Comparison of ENCODE assay signal across 21 cellular contexts in the genomic region with DNA sequence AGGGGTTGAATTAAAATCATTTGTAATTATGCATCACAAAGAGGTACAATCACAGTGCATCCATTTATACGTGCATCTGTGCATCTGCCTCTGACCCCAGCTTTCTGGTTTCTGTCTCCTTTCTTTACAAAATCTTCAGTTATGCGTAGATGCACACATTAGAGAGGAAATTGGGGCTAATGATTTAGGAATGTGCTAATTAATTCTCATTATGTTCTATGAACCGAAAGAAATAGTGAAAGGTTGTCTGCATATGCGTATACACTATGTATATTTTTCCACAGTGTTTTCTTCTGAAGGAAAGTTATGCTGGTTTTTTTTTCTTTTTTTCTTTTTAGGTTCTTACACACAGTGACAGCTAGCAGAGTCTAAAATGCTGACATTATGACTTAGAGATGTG.
DNase-seq lines count a peak whose midpoint lies in the region; ATAC-seq and TF ChIP-seq lines count a peak whose summit lies in the region.
"Had no signal": no experiment of that assay in that cellular context is flagged by ENCODE, and none has a peak within 500 bp of the region (broad histone marks: within the 10 kb centered on the region; RNA-seq: fewer than 3 reads in every experiment).

No MANE protein-coding gene starts in this region.

- no peaks in the 10 kb centered on the region for H3K9me3 ChIP-seq in H9 (ENCODE audit: control insufficient read depth, low read depth, low read length)
- H3K9me3 ChIP-seq in iPS-20b (ENCODE audit: insufficient read depth, low read depth, low read length) = no peaks in the 10 kb centered on the region
- H3K9me3 ChIP-seq in sigmoid colon = no peaks in the 10 kb centered on the region
- H3K9me3 ChIP-seq: BLaER1 treated with 17β-estradiol and CSF1 and Interleukin-3, amounts not matched to agents 10 nM and 100 nM had no signal

- H3T11ph ChIP-seq in H9 (ENCODE audit: low read length) = no peak overlapping the region

- H3K79me2 ChIP-seq in H9 (ENCODE audit: insufficient read depth, low read length) = no peaks in the 10 kb centered on the region

- H3K9ac ChIP-seq in H9 (ENCODE audit: extremely low read depth, insufficient read length, low read length) = no peak overlapping the region
- H3K9ac ChIP-seq in iPS-20b (ENCODE audit: low read depth, low read length) = peak overlapping the region; percentile 50; the same call in 1 of the 2 replicates
- H3K9ac ChIP-seq: BLaER1 treated with 17β-estradiol and CSF1 and Interleukin-3, amounts not matched to agents 10 nM and 100 nM had no signal

- H2BK5ac ChIP-seq in H9 (ENCODE audit: insufficient read length, low read length) = no peak overlapping the region

- TF ChIP-seq CTCF in H9 (conservative IDR thresholded peaks at IDR 0.05) (no peak), coronary artery (IDR thresholded peaks at IDR 0.05) (no peak), sigmoid colon (IDR thresholded peaks at IDR 0.05) (no peak)

- no peak for DNase-seq in H9
- DNase-seq in coronary artery (ENCODE audit: low spot score) = no peak
- no peak for DNase-seq in sigmoid colon
- no peak for DNase-seq in middle frontal gyrus (ENCODE audit: extremely low spot score, low spot score)
- DNase-seq in germinal center (ENCODE audit: low spot score) = no peak
- DNase-seq in NCI-H1105 (lab: John Stamatoyannopoulos, UW) = no peak
- DNase-seq: CD8-positive, alpha-beta memory T cell; DMS79; KG1; NCI-H1694 treated with DMSO at 0.1 percent for 48 hours; NCI-H2107; NCI-H226; NCI-H524 treated with DMSO at 0.1 percent for 48 hours; OCI-M1; RPMI8226; SIG-M5 had no signal

- peak overlapping the region in 1 of 2 experiments; percentile 69; a peak in 3 of 5 replicates for H3K4me3 Mint-ChIP-seq in H9
- H3K4me3 Mint-ChIP-seq: CD8-positive, alpha-beta memory T cell had no signal

- no peaks in the 10 kb centered on the region for H3K23me2 ChIP-seq in H9 (ENCODE audit: insufficient read length, low read depth, low read length, poor library complexity, severe bottlenecking)

- TF ChIP-seq POLR2A in sigmoid colon (IDR thresholded peaks at IDR 0.05) = no peak

- no peaks in the 10 kb centered on the region for H3K27me3 ChIP-seq in H9 (ENCODE audit: insufficient read depth, low read length)
- H3K27me3 ChIP-seq in iPS-20b (ENCODE audit: insufficient read depth, low read length) = no peaks in the 10 kb centered on the region
- H3K27me3 ChIP-seq in sigmoid colon = no peaks in the 10 kb centered on the region

- H2BK20ac ChIP-seq in H9 (ENCODE audit: low read depth, low read length, poor library complexity, severe bottlenecking) = no peak overlapping the region

- H3K27ac ChIP-seq in H9 (ENCODE audit: insufficient read length, low read depth, low read length) (no peak overlapping the region), coronary artery (peak overlapping the region; percentile 57 to 76), iPS-20b (ENCODE audit: low read length) (no peak overlapping the region), sigmoid colon (peak overlapping the region in 3 of 4 donors; percentile 62 to 83 (median 64))
- H3K27ac ChIP-seq: BLaER1 treated with 17β-estradiol and CSF1 and Interleukin-3, amounts not matched to agents 10 nM and 100 nM had no signal

- H3K4me1 ChIP-seq in H9 (ENCODE audit: insufficient read depth, low read length) (peaks cover 2% of the 10 kb centered on the region; the same call in 1 of the 2 replicates), iPS-20b (ENCODE audit: insufficient read depth, low read length) (peaks cover 23% of the 10 kb centered on the region; the same call in 1 of the 2 replicates), sigmoid colon (peaks cover 0 to 10% (median 0%) of the 10 kb centered on the region in 4 donors)

- H3K4me2 ChIP-seq in H9 (ENCODE audit: insufficient read depth, insufficient read length, low read length) = peak overlapping the region; percentile 43

- H3K36me3 ChIP-seq in iPS-20b (ENCODE audit: insufficient read depth, low read depth, low read length) (no peaks in the 10 kb centered on the region), sigmoid colon (no peaks in the 10 kb centered on the region)
- H3K36me3 ChIP-seq: BLaER1 treated with 17β-estradiol and CSF1 and Interleukin-3, amounts not matched to agents 10 nM and 100 nM had no signal

- no peak overlapping the region for H2BK15ac ChIP-seq in H9 (ENCODE audit: low read depth, low read length)

- no peak for ATAC-seq in GM21381 (IDR thresholded peaks at IDR 0.05; ENCODE audit: unreplicated experiment)
- ATAC-seq: HCT116, HepG2 had no signal

- no peak overlapping the region for H3K23ac ChIP-seq in H9 (ENCODE audit: insufficient read length, low read depth, low read length)

- H2BK120ac ChIP-seq in H9 (ENCODE audit: low read depth, low read length, poor library complexity, severe bottlenecking) = no peak overlapping the region

- H4K20me1 ChIP-seq in H9 (ENCODE audit: control insufficient read depth, insufficient read depth, insufficient read length) = no peaks in the 10 kb centered on the region
- H4K20me1 ChIP-seq: BLaER1 treated with 17β-estradiol and CSF1 and Interleukin-3, amounts not matched to agents 10 nM and 100 nM had no signal

- no peaks in the 10 kb centered on the region for H3K79me1 ChIP-seq in H9 (ENCODE audit: insufficient read depth, low read depth, low read length, poor library complexity, severe bottlenecking)

- no peak overlapping the region for H3K14ac ChIP-seq in H9 (ENCODE audit: insufficient read depth, low read length)

- peaks cover 2% of the 10 kb centered on the region; the same call in 1 of the 2 replicates for H3K27me3 Mint-ChIP-seq in H9 (ENCODE audit: low read depth)

- no peak overlapping the region for H2AFZ ChIP-seq in H9 (ENCODE audit: low read length)

- H3K56ac ChIP-seq in H9 (ENCODE audit: insufficient read length, low read depth, low read length) = no peak overlapping the region

- H2AK5ac ChIP-seq in H9 (ENCODE audit: insufficient read length, low read length) = no peak overlapping the region

- H4K8ac ChIP-seq in H9 (replicated peaks; ENCODE audit: insufficient read length, low read depth, low read length) = no peak overlapping the region

- H3K4me3 ChIP-seq in coronary artery (no peak overlapping the region), iPS-20b (ENCODE audit: low read length) (peak overlapping the region; percentile 55; the same call in 1 of the 2 replicates), sigmoid colon (no peak overlapping the region)
- H3K4me3 ChIP-seq: BLaER1 treated with 17β-estradiol and CSF1 and Interleukin-3, amounts not matched to agents 10 nM and 100 nM had no signal

- peaks cover 23 to 25% of the 10 kb centered on the region in 2 experiments for H3K4me1 Mint-ChIP-seq in H9
- H3K4me1 Mint-ChIP-seq: CD8-positive, alpha-beta memory T cell had no signal

- H3K4ac ChIP-seq in H9 (ENCODE audit: low read depth, low read length) = no peak overlapping the region

- no peak overlapping the region for H4K91ac ChIP-seq in H9 (ENCODE audit: insufficient read length, low read depth, low read length)

- intact Hi-C loops in sigmoid colon (cut with DNase I) = no loop called here

- no CpG with 5 or more reads among the region's 4 CpGs for WGBS in H9 (ENCODE audit: extremely low coverage, insufficient read length, low lambda C conversion rate)
- 70 to 74% methylated on average over 4 of the region's 4 CpGs for WGBS in sigmoid colon, 2 donors

- H3K18ac ChIP-seq in H9 (ENCODE audit: insufficient read length, low read depth, low read length) = no peak overlapping the region

- peaks cover 0 to 2% (median 0%) of the 10 kb centered on the region in 3 experiments; a peak in 1 of 7 replicates for H3K36me3 Mint-ChIP-seq in H9 (ENCODE audit: insufficient read depth in 1 of 3, low read depth in 3 of 3)
- H3K36me3 Mint-ChIP-seq: CD8-positive, alpha-beta memory T cell had no signal

- no peak overlapping the region for H2BK12ac ChIP-seq in H9 (ENCODE audit: insufficient read length, low read depth, low read length)

- H4K5ac ChIP-seq in H9 (ENCODE audit: insufficient read length, low read depth, low read length) = no peak overlapping the region

- no peak for TF ChIP-seq EP300 in sigmoid colon (IDR thresholded peaks at IDR 0.05)

- no peaks in the 10 kb centered on the region for H3K9me3 Mint-ChIP-seq in H9

- H3K27ac Mint-ChIP-seq in H9 = peak overlapping the region in 2 of 3 experiments; percentile 32 to 93; a peak in 3 of 7 replicates
- H3K27ac Mint-ChIP-seq: CD8-positive, alpha-beta memory T cell had no signal

Comparison
In these comparisons a context has a peak if more than half of its experiments do, and no peak if none do; other contexts are left out.
1. H3K27ac ChIP-seq: peak in coronary artery (2 of 2) and sigmoid colon (3 of 4); none in H9 (single experiment) and iPS-20b (single experiment).